ENCODE assay signal across 1 cellular context in the genomic region with DNA sequence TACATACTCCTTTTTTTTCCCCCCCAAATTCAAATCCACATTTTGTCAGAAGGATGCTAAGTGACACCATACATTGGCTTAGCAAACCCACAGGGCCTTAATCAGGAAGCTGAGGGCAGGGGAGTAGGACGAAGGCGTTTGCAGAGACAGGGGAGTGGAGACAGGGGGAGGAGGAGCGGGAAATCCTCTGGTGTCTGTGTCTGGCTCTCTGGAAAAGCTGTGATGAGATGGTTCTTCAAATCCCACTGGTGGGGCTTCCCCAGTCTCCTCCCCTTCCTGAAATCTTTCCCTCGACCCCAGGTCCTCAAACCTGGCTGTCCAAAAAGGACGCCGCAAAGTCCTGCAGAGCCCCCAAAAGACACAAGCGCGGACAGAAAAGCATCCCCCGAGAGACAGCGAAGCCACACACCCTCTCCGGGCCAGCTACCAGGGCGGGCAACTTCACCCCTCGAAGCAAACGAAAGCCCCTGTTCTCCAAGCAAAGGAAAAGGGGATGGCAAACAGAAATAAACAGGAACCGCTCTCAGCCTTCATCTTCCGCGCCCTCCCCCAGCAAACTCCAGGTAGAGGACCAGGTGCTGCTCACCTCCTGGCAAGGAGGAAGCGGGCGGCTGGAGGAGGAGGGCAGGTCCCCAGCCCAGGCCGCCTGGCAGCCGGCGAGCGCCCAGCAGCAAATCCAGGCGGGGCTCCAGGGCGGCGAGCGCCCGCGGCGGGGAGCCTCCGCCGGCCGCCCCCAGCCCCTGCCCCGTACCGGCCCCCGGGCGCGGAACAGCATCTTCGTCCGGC.
TF ChIP-seq lines count a peak whose summit lies in the region.

No MANE protein-coding gene starts in this region.

TF ChIP-seq in endothelial cell of umbilical vein, 7 proteins besides CTCF, POLR2A, EP300 and RAD21 (continued from another document):
- TF ChIP-seq, protein P1, sequence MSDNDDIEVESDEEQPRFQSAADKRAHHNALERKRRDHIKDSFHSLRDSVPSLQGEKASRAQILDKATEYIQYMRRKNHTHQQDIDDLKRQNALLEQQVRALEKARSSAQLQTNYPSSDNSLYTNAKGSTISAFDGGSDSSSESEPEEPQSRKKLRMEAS (IDR thresholded peaks at IDR 0.05; ENCODE audit: insufficient read depth, insufficient read length): no peak
- TF ChIP-seq JUN (IDR thresholded peaks at IDR 0.05; ENCODE audit: borderline replicate concordance, insufficient read depth, insufficient read length, low read depth): no peak
- no peak for TF ChIP-seq GATA2 (IDR thresholded peaks at IDR 0.05; ENCODE audit: insufficient read depth, insufficient read length, low read depth, low read length)
